ENCODE assay signal across 20 cellular contexts in genomic region chr9:124624735-124624992, GRCh38.
"Had no signal": no experiment of that assay in that cellular context is flagged by ENCODE, and none has a peak within 500 bp of the region (broad histone marks: within the 10 kb centered on the region; RNA-seq: fewer than 3 reads in every experiment).

No MANE protein-coding gene starts in this region.

- ATAC-seq: gastroesophageal sphincter, left lobe of liver had no signal

- H3K27ac ChIP-seq: colonic mucosa, gastroesophageal sphincter, heart right ventricle, sigmoid colon, thoracic aorta, VCaP had no signal

- DNase-seq: activated CD4-positive, alpha-beta T cell treated with anti-CD3 and anti-CD28 coated beads for 4 hours; activated CD4-positive, alpha-beta T cell treated with anti-CD3 and anti-CD28 coated beads, Interleukin-2, amount 50 U/mL, for 4 hours; activated gamma-delta T cell; activated naive CD4-positive, alpha-beta T cell treated with anti-CD3 and anti-CD28 coated beads, Interleukin-2, amount 50 U/mL, for 16 hours; activated T-cell treated with anti-CD3 and anti-CD28 coated beads for 4 hours; colonic mucosa; effector CD8-positive, alpha-beta T cell; heart right ventricle; kidney glomerular epithelial cell; mesendoderm; sigmoid colon; stimulated activated CD4-positive, alpha-beta T cell treated with anti-CD3 and anti-CD28 coated beads, Interleukin-4, amount 100 ng/mL, for 24 hours; T-helper 1 cell had no signal

- H3K36me3 ChIP-seq: colonic mucosa, gastroesophageal sphincter, heart right ventricle, sigmoid colon, thoracic aorta had no signal

- H3K27me3 ChIP-seq: colonic mucosa, gastroesophageal sphincter, heart right ventricle, sigmoid colon had no signal

- H3K9me3 ChIP-seq: colonic mucosa, gastroesophageal sphincter, heart right ventricle, sigmoid colon, thoracic aorta had no signal

- H3K4me1 ChIP-seq: colonic mucosa, gastroesophageal sphincter, sigmoid colon had no signal

- H3K4me3 ChIP-seq: colonic mucosa, gastroesophageal sphincter, heart right ventricle, lung, sigmoid colon, thoracic aorta had no signal

- FAIRE-seq: small intestine, urothelium cell line had no signal
